2 cellular contexts compared by ENCODE assay signal in the genomic region with DNA sequence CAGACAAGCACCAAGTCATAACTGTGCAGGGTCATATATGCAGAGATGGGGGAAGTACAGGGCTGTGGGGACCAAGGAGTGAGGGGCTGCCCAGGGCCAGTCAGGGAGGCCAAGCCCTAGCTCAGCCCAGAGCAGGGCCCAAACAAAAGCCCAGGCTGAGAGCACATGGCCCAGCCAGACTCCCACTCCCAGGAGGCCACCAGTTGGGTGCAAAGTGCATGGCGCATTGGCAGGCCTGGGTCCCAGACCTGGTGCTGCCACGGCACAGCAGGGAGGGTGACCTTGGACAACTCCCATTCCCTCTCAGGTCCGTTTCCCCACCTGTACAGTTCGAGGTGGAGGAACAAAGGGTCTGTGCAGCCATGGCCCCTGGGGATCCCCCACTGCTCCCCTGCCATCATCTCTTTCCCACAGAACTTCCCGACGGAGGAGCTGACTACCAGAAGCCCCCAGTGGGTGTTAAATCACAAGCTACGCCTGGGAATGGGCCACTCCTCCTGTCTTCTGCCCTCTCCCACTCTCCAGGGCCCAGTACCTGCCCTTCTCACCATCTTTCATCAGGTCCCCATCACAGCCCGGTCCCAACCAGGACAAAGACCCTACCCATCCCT.
TF ChIP-seq lines count a peak whose summit lies in the region.

No MANE protein-coding gene starts in this region.

TF ChIP-seq in GM23338, 12 proteins besides CTCF, POLR2A, EP300 and RAD21:
- TF ChIP-seq, protein P1, sequence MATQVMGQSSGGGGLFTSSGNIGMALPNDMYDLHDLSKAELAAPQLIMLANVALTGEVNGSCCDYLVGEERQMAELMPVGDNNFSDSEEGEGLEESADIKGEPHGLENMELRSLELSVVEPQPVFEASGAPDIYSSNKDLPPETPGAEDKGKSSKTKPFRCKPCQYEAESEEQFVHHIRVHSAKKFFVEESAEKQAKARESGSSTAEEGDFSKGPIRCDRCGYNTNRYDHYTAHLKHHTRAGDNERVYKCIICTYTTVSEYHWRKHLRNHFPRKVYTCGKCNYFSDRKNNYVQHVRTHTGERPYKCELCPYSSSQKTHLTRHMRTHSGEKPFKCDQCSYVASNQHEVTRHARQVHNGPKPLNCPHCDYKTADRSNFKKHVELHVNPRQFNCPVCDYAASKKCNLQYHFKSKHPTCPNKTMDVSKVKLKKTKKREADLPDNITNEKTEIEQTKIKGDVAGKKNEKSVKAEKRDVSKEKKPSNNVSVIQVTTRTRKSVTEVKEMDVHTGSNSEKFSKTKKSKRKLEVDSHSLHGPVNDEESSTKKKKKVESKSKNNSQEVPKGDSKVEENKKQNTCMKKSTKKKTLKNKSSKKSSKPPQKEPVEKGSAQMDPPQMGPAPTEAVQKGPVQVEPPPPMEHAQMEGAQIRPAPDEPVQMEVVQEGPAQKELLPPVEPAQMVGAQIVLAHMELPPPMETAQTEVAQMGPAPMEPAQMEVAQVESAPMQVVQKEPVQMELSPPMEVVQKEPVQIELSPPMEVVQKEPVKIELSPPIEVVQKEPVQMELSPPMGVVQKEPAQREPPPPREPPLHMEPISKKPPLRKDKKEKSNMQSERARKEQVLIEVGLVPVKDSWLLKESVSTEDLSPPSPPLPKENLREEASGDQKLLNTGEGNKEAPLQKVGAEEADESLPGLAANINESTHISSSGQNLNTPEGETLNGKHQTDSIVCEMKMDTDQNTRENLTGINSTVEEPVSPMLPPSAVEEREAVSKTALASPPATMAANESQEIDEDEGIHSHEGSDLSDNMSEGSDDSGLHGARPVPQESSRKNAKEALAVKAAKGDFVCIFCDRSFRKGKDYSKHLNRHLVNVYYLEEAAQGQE (IDR thresholded peaks at IDR 0.05; ENCODE audit: unreplicated experiment), result no peak
- no peak for TF ChIP-seq NANOG (IDR thresholded peaks at IDR 0.05; ENCODE audit: borderline replicate concordance)

TF ChIP-seq in WTC11, 78 proteins besides CTCF, POLR2A, EP300 and RAD21 (continued from another document):
- TF ChIP-seq ZNF317 (CRISPR knock-in tag; IDR thresholded peaks at IDR 0.05; ENCODE audit: borderline replicate concordance, low read depth) (no peak), CREM (CRISPR knock-in tag; IDR thresholded peaks at IDR 0.05) (no peak), ATF1 (CRISPR knock-in tag; IDR thresholded peaks at IDR 0.05) (no peak), ZNF416 (CRISPR knock-in tag; IDR thresholded peaks at IDR 0.05) (no peak), ZNF671 (CRISPR knock-in tag; IDR thresholded peaks at IDR 0.05) (peak; percentile 55; the same call in 1 of the 2 replicates), AR (CRISPR knock-in tag; IDR thresholded peaks at IDR 0.05) (peak; percentile 75; the same call in 1 of the 2 replicates), ERG (CRISPR knock-in tag; IDR thresholded peaks at IDR 0.05) (no peak), IRF2 (CRISPR knock-in tag; IDR thresholded peaks at IDR 0.05; ENCODE audit: borderline replicate concordance, low read depth) (no peak), PRRX2 (CRISPR knock-in tag; IDR thresholded peaks at IDR 0.05) (no peak), TEAD1 (CRISPR knock-in tag; IDR thresholded peaks at IDR 0.05) (no peak), ZNF423 (CRISPR knock-in tag; IDR thresholded peaks at IDR 0.05) (no peak), FOXP1 (CRISPR knock-in tag; IDR thresholded peaks at IDR 0.05; ENCODE audit: borderline replicate concordance) (0 out of 2 replicates have a peak, but pooled peaks have one; percentile 9), GABPB1 (CRISPR knock-in tag; IDR thresholded peaks at IDR 0.05) (peak; percentile 52), ZNF281 (CRISPR knock-in tag; IDR thresholded peaks at IDR 0.05) (no peak), ZNF396 (CRISPR knock-in tag; IDR thresholded peaks at IDR 0.05; ENCODE audit: borderline replicate concordance) (no peak), ZNF121 (CRISPR knock-in tag; IDR thresholded peaks at IDR 0.05) (no peak), USF1 (CRISPR knock-in tag; IDR thresholded peaks at IDR 0.05) (0 out of 2 replicates have a peak, but pooled peaks have one; percentile 17), ETV6 (CRISPR knock-in tag; IDR thresholded peaks at IDR 0.05) (no peak), EMX1 (CRISPR knock-in tag; IDR thresholded peaks at IDR 0.05) (peak; percentile 84; the same call in 1 of the 2 replicates)
- TF ChIP-seq, protein P2, sequence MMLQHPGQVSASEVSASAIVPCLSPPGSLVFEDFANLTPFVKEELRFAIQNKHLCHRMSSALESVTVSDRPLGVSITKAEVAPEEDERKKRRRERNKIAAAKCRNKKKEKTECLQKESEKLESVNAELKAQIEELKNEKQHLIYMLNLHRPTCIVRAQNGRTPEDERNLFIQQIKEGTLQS (CRISPR knock-in tag; conservative IDR thresholded peaks at IDR 0.05), result no peak
- TF ChIP-seq, protein P3, sequence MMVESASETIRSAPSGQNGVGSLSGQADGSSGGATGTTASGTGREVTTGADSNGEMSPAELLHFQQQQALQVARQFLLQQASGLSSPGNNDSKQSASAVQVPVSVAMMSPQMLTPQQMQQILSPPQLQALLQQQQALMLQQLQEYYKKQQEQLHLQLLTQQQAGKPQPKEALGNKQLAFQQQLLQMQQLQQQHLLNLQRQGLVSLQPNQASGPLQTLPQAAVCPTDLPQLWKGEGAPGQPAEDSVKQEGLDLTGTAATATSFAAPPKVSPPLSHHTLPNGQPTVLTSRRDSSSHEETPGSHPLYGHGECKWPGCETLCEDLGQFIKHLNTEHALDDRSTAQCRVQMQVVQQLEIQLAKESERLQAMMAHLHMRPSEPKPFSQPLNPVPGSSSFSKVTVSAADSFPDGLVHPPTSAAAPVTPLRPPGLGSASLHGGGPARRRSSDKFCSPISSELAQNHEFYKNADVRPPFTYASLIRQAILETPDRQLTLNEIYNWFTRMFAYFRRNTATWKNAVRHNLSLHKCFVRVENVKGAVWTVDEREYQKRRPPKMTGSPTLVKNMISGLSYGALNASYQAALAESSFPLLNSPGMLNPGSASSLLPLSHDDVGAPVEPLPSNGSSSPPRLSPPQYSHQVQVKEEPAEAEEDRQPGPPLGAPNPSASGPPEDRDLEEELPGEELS (CRISPR knock-in tag; IDR thresholded peaks at IDR 0.05), result no peak
- TF ChIP-seq, protein P4, sequence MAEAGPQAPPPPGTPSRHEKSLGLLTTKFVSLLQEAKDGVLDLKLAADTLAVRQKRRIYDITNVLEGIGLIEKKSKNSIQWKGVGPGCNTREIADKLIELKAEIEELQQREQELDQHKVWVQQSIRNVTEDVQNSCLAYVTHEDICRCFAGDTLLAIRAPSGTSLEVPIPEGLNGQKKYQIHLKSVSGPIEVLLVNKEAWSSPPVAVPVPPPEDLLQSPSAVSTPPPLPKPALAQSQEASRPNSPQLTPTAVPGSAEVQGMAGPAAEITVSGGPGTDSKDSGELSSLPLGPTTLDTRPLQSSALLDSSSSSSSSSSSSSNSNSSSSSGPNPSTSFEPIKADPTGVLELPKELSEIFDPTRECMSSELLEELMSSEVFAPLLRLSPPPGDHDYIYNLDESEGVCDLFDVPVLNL (CRISPR knock-in tag; IDR thresholded peaks at IDR 0.05; ENCODE audit: borderline replicate concordance, low read depth), result no peak
- TF ChIP-seq, protein P5, sequence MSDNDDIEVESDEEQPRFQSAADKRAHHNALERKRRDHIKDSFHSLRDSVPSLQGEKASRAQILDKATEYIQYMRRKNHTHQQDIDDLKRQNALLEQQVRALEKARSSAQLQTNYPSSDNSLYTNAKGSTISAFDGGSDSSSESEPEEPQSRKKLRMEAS (CRISPR knock-in tag; IDR thresholded peaks at IDR 0.05), result peak; percentile 64; the same call in 1 of the 2 replicates
- TF ChIP-seq, protein P6, sequence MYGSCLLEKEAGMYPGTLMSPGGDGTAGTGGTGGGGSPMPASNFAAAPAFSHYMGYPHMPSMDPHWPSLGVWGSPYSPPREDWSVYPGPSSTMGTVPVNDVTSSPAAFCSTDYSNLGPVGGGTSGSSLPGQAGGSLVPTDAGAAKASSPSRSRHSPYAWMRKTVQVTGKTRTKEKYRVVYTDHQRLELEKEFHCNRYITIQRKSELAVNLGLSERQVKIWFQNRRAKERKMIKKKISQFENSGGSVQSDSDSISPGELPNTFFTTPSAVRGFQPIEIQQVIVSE (CRISPR knock-in tag; IDR thresholded peaks at IDR 0.05; ENCODE audit: borderline replicate concordance), result no peak
TF ChIP-seq in WTC11: peak in this region for 7.
